Comparison of ENCODE assay signal across 26 cellular contexts in the genomic region with DNA sequence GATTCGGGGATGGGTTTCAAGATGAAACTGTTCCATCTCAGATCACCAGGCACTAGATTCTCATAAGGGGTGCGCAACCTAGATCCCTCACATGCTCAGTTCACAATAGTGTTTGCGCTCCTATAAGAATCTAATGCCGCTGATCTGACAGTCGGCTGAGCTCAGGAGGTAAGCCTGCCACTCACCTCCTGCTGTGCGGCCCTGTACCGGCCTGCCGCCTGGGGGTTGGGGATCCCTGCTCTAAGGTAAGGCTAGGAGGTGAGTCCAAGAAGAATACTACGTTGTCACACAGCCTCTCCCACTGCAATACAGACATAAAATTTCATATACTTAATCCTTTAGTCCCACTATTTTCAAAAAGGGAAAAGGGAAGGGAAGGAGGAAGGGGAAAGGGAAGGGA.
"Had no signal": no experiment of that assay in that cellular context is flagged by ENCODE, and none has a peak within 500 bp of the region (broad histone marks: within the 10 kb centered on the region; RNA-seq: fewer than 3 reads in every experiment).

No MANE protein-coding gene starts in this region.

- H3K4me2 ChIP-seq: SK-N-SH had no signal

- H3K36me3 Mint-ChIP-seq: activated naive CD4-positive, alpha-beta T cell treated with anti-CD3 and anti-CD28 coated beads, Interleukin-2, amount 50 U/mL, for 24 hours; activated naive CD8-positive, alpha-beta T cell treated with anti-CD3 and anti-CD28 coated beads, Interleukin-2, amount 10 ng/mL, durations not matched to agents 7 days and 5 days had no signal

- H3K9ac ChIP-seq: SK-N-SH had no signal

- H3K27ac ChIP-seq: body of pancreas, breast epithelium, Peyer's patch, SJSA1 had no signal

- H3K4me1 ChIP-seq: breast epithelium, Peyer's patch had no signal

- H3K27me3 ChIP-seq: body of pancreas, Peyer's patch, SJSA1 had no signal

- H3K27ac Mint-ChIP-seq: activated CD4-positive, alpha-beta T cell treated with anti-CD3 and anti-CD28 coated beads, Interleukin-2, amount 10 ng/mL, durations not matched to agents 24 days and 14 days; activated CD8-positive, alpha-beta T cell treated with anti-CD3 and anti-CD28 coated beads for 36 hours; activated naive CD4-positive, alpha-beta T cell treated with anti-CD3 and anti-CD28 coated beads, Interleukin-2, amount 50 U/mL, for 24 hours; activated naive CD8-positive, alpha-beta T cell treated with anti-CD3 and anti-CD28 coated beads, Interleukin-2, amount 10 ng/mL, durations not matched to agents 7 days and 5 days; activated T-cell treated with anti-CD3 and anti-CD28 coated beads, Interleukin-2, amount 50 U/mL, for 24 hours; activated T-helper 2 cell treated with anti-CD3 and anti-CD28 coated beads, Interferon-gamma antibody, Interleukin-2, Interleukin-4, amounts not matched to agents 10 μg/mL and 5 μg/mL and 100 μg/mL, durations not matched to agents 14 hours and 24 hours and 36 hours; T-helper 1 cell treated with Interleukin-12 subunit alpha and Interleukin-12 subunit beta and Interleukin-4 antibody, amounts not matched to agents 30 μg/mL and 1 μg/mL, for 36 hours; T-helper 2 cell treated with Interferon-gamma antibody and Interleukin-4, amounts not matched to agents 5 μg/mL and 100 μg/mL, for 36 hours had no signal

- ATAC-seq: activated CD8-positive, alpha-beta T cell treated with anti-CD3 and anti-CD28 coated beads for 36 hours; body of pancreas had no signal

- H3K9me2 ChIP-seq: SK-N-SH had no signal

- H3K27me3 Mint-ChIP-seq: activated CD4-positive, alpha-beta T cell treated with anti-CD3 and anti-CD28 coated beads, Interleukin-2, amount 10 ng/mL, durations not matched to agents 24 days and 14 days; activated CD8-positive, alpha-beta T cell treated with anti-CD3 and anti-CD28 coated beads for 36 hours; activated naive CD4-positive, alpha-beta T cell treated with anti-CD3 and anti-CD28 coated beads, Interleukin-2, amount 50 U/mL, for 24 hours; activated naive CD8-positive, alpha-beta T cell treated with anti-CD3 and anti-CD28 coated beads, Interleukin-2, amount 10 ng/mL, durations not matched to agents 7 days and 5 days; activated T-cell treated with anti-CD3 and anti-CD28 coated beads, Interleukin-2, amount 50 U/mL, for 24 hours had no signal

- H3K4me3 ChIP-seq: body of pancreas, breast epithelium, Peyer's patch, SJSA1 had no signal

- H3K9me3 Mint-ChIP-seq: activated CD4-positive, alpha-beta T cell treated with anti-CD3 and anti-CD28 coated beads, Interleukin-2, amount 10 ng/mL, durations not matched to agents 24 days and 14 days; activated CD8-positive, alpha-beta T cell treated with anti-CD3 and anti-CD28 coated beads for 36 hours; activated naive CD4-positive, alpha-beta T cell treated with anti-CD3 and anti-CD28 coated beads, Interleukin-2, amount 50 U/mL, for 24 hours; activated naive CD8-positive, alpha-beta T cell treated with anti-CD3 and anti-CD28 coated beads, Interleukin-2, amount 10 ng/mL, durations not matched to agents 7 days and 5 days; activated T-helper 2 cell treated with anti-CD3 and anti-CD28 coated beads, Interferon-gamma antibody, Interleukin-2, Interleukin-4, amounts not matched to agents 10 μg/mL and 5 μg/mL and 100 μg/mL, durations not matched to agents 14 hours and 24 hours and 36 hours; T-helper 1 cell treated with Interleukin-12 subunit alpha and Interleukin-12 subunit beta and Interleukin-4 antibody, amounts not matched to agents 30 μg/mL and 1 μg/mL, for 36 hours; T-helper 2 cell treated with Interferon-gamma antibody and Interleukin-4, amounts not matched to agents 5 μg/mL and 100 μg/mL, for 36 hours had no signal

- DNase-seq: activated CD4-positive, alpha-beta T cell treated with anti-CD3 and anti-CD28 coated beads, Interleukin-2, amount 10 ng/mL, durations not matched to agents 24 days and 14 days; activated CD4-positive, alpha-beta T cell treated with anti-CD3 and anti-CD28 coated beads, Interleukin-2, amount 50 U/mL, for 4 hours; activated CD4-positive, CD25-positive, alpha-beta regulatory T cell; activated CD8-positive, alpha-beta T cell treated with anti-CD3 and anti-CD28 coated beads for 36 hours; activated gamma-delta T cell; activated naive CD4-positive, alpha-beta T cell treated with Interleukin-2 at 50 U/mL for 16 hours; activated naive CD8-positive, alpha-beta T cell treated with anti-CD3 and anti-CD28 coated beads, Interleukin-2, amount 10 ng/mL, durations not matched to agents 7 days and 5 days; activated T-cell treated with anti-CD3 and anti-CD28 coated beads, Interleukin-2, amount 50 U/mL, for 24 hours; amygdala; body of pancreas; NCI-H1105; NCI-H1417 treated with DMSO at 0.1 percent for 48 hours; NCI-H187 treated with DMSO at 0.1 percent for 48 hours; NCI-H2081 treated with DMSO at 0.1 percent for 48 hours; NCI-H345; NCI-H524 treated with DMSO at 0.1 percent for 48 hours; Peyer's patch; RPMI8226; SHP77 treated with DMSO at 0.1 percent for 48 hours; SK-N-SH had no signal

- H3K9me3 ChIP-seq: body of pancreas, Peyer's patch, SJSA1, SK-N-SH had no signal

- H3K36me3 ChIP-seq: breast epithelium, Peyer's patch, SJSA1 had no signal

- H3K4me3 Mint-ChIP-seq: activated CD4-positive, alpha-beta T cell treated with anti-CD3 and anti-CD28 coated beads, Interleukin-2, amount 10 ng/mL, durations not matched to agents 24 days and 14 days; activated CD8-positive, alpha-beta T cell treated with anti-CD3 and anti-CD28 coated beads for 36 hours; activated naive CD4-positive, alpha-beta T cell treated with anti-CD3 and anti-CD28 coated beads, Interleukin-2, amount 50 U/mL, for 24 hours; activated naive CD8-positive, alpha-beta T cell treated with anti-CD3 and anti-CD28 coated beads, Interleukin-2, amount 10 ng/mL, durations not matched to agents 7 days and 5 days; activated T-cell treated with anti-CD3 and anti-CD28 coated beads, Interleukin-2, amount 50 U/mL, for 24 hours; T-helper 1 cell treated with Interleukin-12 subunit alpha and Interleukin-12 subunit beta and Interleukin-4 antibody, amounts not matched to agents 30 μg/mL and 1 μg/mL, for 36 hours; T-helper 2 cell treated with Interferon-gamma antibody and Interleukin-4, amounts not matched to agents 5 μg/mL and 100 μg/mL, for 36 hours had no signal

- H3K4me1 Mint-ChIP-seq: activated CD4-positive, alpha-beta T cell treated with anti-CD3 and anti-CD28 coated beads, Interleukin-2, amount 10 ng/mL, durations not matched to agents 24 days and 14 days; activated naive CD4-positive, alpha-beta T cell treated with anti-CD3 and anti-CD28 coated beads, Interleukin-2, amount 50 U/mL, for 24 hours; activated naive CD8-positive, alpha-beta T cell treated with anti-CD3 and anti-CD28 coated beads, Interleukin-2, amount 10 ng/mL, durations not matched to agents 7 days and 5 days had no signal
